15 cellular contexts compared by ENCODE assay signal in genomic region chr16:61128545-61129323, GRCh38.
"Had no signal": no experiment of that assay in that cellular context is flagged by ENCODE, and none has a peak within 500 bp of the region (broad histone marks: within the 10 kb centered on the region; RNA-seq: fewer than 3 reads in every experiment).

No MANE protein-coding gene starts in this region.

- H3K27ac Mint-ChIP-seq: activated naive CD8-positive, alpha-beta T cell; brain; stimulated activated naive B cell treated with anti-CD40 and anti-IgM and Interleukin-4, amounts not matched to agents 10 μg/mL and 1 μg/mL and 100 μg/mL, for 72 hours had no signal

- H3K36me3 ChIP-seq: neutrophil, right lobe of liver, upper lobe of left lung had no signal

- DNase-seq: activated CD4-positive, alpha-beta T cell treated with anti-CD3 and anti-CD28 coated beads, Interleukin-2, amount 50 U/mL, for 4 hours; activated CD4-positive, CD25-positive, alpha-beta regulatory T cell treated with anti-CD3 and anti-CD28 coated beads, Interleukin-2, amount 50 U/mL, for 72 hours; activated T-cell treated with anti-CD3 and anti-CD28 coated beads, Interleukin-2, amount 50 U/mL, for 1 hour; amygdala; cerebellar nuclear complex; dermis blood vessel endothelial cell; islet precursor cell; midbrain; right lobe of liver; stimulated activated CD4-positive, alpha-beta T cell treated with anti-CD3 and anti-CD28 coated beads, Interleukin-1b, Interleukin-23, amount 100 ng/mL, for 48 hours; stimulated activated naive B cell treated with anti-CD40 and anti-IgM and Interleukin-4, amounts not matched to agents 10 μg/mL and 1 μg/mL and 100 μg/mL, for 72 hours had no signal

- H3K27ac ChIP-seq: neutrophil, right lobe of liver, upper lobe of left lung had no signal

- H3K4me1 ChIP-seq: right lobe of liver, upper lobe of left lung had no signal

- H3K27me3 Mint-ChIP-seq: activated naive CD8-positive, alpha-beta T cell; stimulated activated naive B cell treated with anti-CD40 and anti-IgM and Interleukin-4, amounts not matched to agents 10 μg/mL and 1 μg/mL and 100 μg/mL, for 72 hours had no signal

- ATAC-seq: stimulated activated naive B cell treated with anti-CD40 and anti-IgM and Interleukin-4, amounts not matched to agents 10 μg/mL and 1 μg/mL and 100 μg/mL, for 72 hours had no signal

- H3K27me3 ChIP-seq: neutrophil, right lobe of liver, upper lobe of left lung had no signal

- H3K4me1 Mint-ChIP-seq: brain; stimulated activated naive B cell treated with anti-CD40 and anti-IgM and Interleukin-4, amounts not matched to agents 10 μg/mL and 1 μg/mL and 100 μg/mL, for 72 hours had no signal

- H3K4me3 ChIP-seq: right lobe of liver, upper lobe of left lung had no signal

- H3K9me3 ChIP-seq: neutrophil, right lobe of liver, upper lobe of left lung had no signal

- H3K4me3 Mint-ChIP-seq: activated naive CD8-positive, alpha-beta T cell; brain; stimulated activated naive B cell treated with anti-CD40 and anti-IgM and Interleukin-4, amounts not matched to agents 10 μg/mL and 1 μg/mL and 100 μg/mL, for 72 hours had no signal

- H3K36me3 Mint-ChIP-seq: activated naive CD8-positive, alpha-beta T cell; brain; stimulated activated naive B cell treated with anti-CD40 and anti-IgM and Interleukin-4, amounts not matched to agents 10 μg/mL and 1 μg/mL and 100 μg/mL, for 72 hours had no signal
